In the genomic region with DNA sequence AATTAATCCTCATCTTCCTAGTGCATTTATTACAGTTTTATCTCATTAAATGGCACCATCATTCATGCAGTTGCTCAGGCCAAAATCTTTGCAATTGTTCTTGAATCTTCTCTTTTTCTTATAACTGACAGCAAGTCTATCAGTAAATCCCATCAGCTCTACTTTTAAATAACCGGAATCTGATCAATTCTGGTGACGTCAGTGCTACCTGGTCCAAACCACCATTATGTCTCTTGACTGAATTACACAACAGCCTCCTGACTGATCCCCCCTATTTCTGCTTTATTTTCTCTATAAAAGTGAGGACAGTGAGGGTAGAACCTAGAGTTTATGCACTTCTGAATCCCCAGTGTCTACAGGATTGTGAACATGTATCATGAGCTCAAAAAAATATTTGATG, we compare ENCODE assay signal across 27 cellular contexts.
"Had no signal": no experiment of that assay in that cellular context is flagged by ENCODE, and none has a peak within 500 bp of the region (broad histone marks: within the 10 kb centered on the region; RNA-seq: fewer than 3 reads in every experiment).

No MANE protein-coding gene starts in this region.

- H3K4me3 ChIP-seq: colonic mucosa, coronary artery, dorsolateral prefrontal cortex, esophagus muscularis mucosa, esophagus squamous epithelium, gastrocnemius medialis, gastroesophageal sphincter, heart left ventricle, heart right ventricle had no signal

- DNase-seq: colonic mucosa; cortex of kidney; dermis blood vessel endothelial cell; dorsolateral prefrontal cortex; effector CD4-positive, alpha-beta T cell; effector CD8-positive, alpha-beta T cell; effector memory CD4-positive, alpha-beta T cell; effector memory CD8-positive, alpha-beta T cell; endodermal cell; erythroblast; esophagus squamous epithelium; foreskin fibroblast; foreskin keratinocyte; foreskin melanocyte; gastrocnemius medialis; glutamatergic neuron; heart left ventricle; heart right ventricle had no signal

- FAIRE-seq: colon, endometrium, endothelial cell of umbilical vein, frontal cortex had no signal

- H3K9me3 ChIP-seq: colonic mucosa, esophagus muscularis mucosa, esophagus squamous epithelium, gastrocnemius medialis, gastroesophageal sphincter, heart left ventricle, heart right ventricle had no signal

- H3K27me3 ChIP-seq: colonic mucosa, dorsolateral prefrontal cortex, esophagus muscularis mucosa, esophagus squamous epithelium, foreskin keratinocyte, gastrocnemius medialis, gastroesophageal sphincter, heart left ventricle had no signal

- H3K36me3 ChIP-seq: colonic mucosa, esophagus muscularis mucosa, esophagus squamous epithelium, gastrocnemius medialis, gastroesophageal sphincter, heart left ventricle, heart right ventricle had no signal

- H3K4me1 ChIP-seq: colonic mucosa, esophagus muscularis mucosa, esophagus squamous epithelium, foreskin keratinocyte, gastrocnemius medialis, gastroesophageal sphincter, heart left ventricle, heart right ventricle had no signal

- H3K27ac ChIP-seq: colonic mucosa, coronary artery, epithelial cell of prostate, esophagus muscularis mucosa, esophagus squamous epithelium, foreskin keratinocyte, gastrocnemius medialis, gastroesophageal sphincter, heart left ventricle, heart right ventricle had no signal

- ATAC-seq: effector memory CD8-positive, alpha-beta T cell; esophagus mucosa; foreskin keratinocyte; gastrocnemius medialis; gastroesophageal sphincter; heart left ventricle; heart right ventricle had no signal
